22 cellular contexts compared by ENCODE assay signal in the genomic region with DNA sequence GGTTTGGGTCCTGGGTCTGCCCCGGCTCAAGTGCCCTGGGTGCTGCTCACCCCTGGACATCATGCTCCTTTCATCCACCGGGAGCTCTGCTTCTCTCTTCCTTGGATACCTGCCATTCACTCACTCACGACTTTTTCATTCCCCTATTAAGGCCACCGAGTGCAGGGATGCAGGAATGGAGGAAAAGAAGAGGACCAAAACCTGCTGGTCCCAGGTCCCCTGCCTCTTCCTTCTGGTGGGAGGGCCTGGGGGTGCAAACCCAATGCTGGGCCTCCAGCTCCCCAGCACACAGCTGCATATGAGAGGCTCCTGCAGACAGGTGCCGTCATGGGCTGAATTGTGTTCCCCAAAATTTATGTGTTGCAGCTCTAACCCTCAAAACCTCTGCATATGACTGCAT. TPM values are rescaled to one million over a fixed set of nuclear protein-coding genes. Genes with fewer than 3 reads are reported as not detected.
DNase-seq lines count a peak whose midpoint lies in the region; ATAC-seq, FAIRE-seq and TF ChIP-seq lines count a peak whose summit lies in the region.
"Had no signal": no experiment of that assay in that cellular context is flagged by ENCODE, and none has a peak within 500 bp of the region (broad histone marks: within the 10 kb centered on the region; RNA-seq: fewer than 3 reads in every experiment).

No MANE protein-coding gene starts in this region.

- H3K36me3 Mint-ChIP-seq in chondrocyte (ENCODE audit: low read depth), result peaks cover 3% of the 10 kb centered on the region

- H3K27ac Mint-ChIP-seq in chondrocyte (ENCODE audit: unreplicated experiment), result no peak overlapping the region
- H3K27ac Mint-ChIP-seq: CD4-positive, alpha-beta T cell had no signal

- H3K4me3 Mint-ChIP-seq in chondrocyte (ENCODE audit: unreplicated experiment), result no peak overlapping the region
- H3K4me3 Mint-ChIP-seq: CD4-positive, alpha-beta T cell had no signal

- peaks cover 0 to 5% (median 0%) of the 10 kb centered on the region in 7 donors for H3K27me3 ChIP-seq in spleen (replicated peaks in 1 of 7)
- H3K27me3 ChIP-seq in upper lobe of left lung, result no peaks in the 10 kb centered on the region

- peaks cover 13% of the 10 kb centered on the region for H3K9me3 Mint-ChIP-seq in chondrocyte (ENCODE audit: low read depth)
- H3K9me3 Mint-ChIP-seq: CD4-positive, alpha-beta T cell had no signal

- H3K27ac ChIP-seq in kidney (ENCODE audit: low read depth in 2 of 2, low read length in 2 of 2) (no peak overlapping the region), spleen (no peak overlapping the region), upper lobe of left lung (no peak overlapping the region)
- H3K27ac ChIP-seq: 22Rv1, A549, C4-2B had no signal

- ATAC-seq in Right ventricle myocardium superior (ENCODE audit: poor library complexity), result no peak
- no peak for ATAC-seq in GM19023 (IDR thresholded peaks at IDR 0.05; ENCODE audit: unreplicated experiment)
- no peak for ATAC-seq in upper lobe of left lung (ENCODE audit: low FRiP score in 2 of 2)
- ATAC-seq: A549 had no signal

- intact Hi-C loops in cardiac septum (cut with DNase I), result no loop called here
- intact Hi-C loops in Right ventricle myocardium superior (cut with DNase I), result no loop called here
- intact Hi-C loops in kidney (cut with DNase I), result no loop called here
- intact Hi-C loops in spleen (cut with DNase I; ENCODE audit: low total_unique reads), result no loop called here

- TF ChIP-seq CTCF in kidney (IDR thresholded peaks at IDR 0.05; ENCODE audit: borderline replicate concordance, extremely low read depth, insufficient read depth), result no peak
- TF ChIP-seq CTCF in spleen (IDR thresholded peaks at IDR 0.05 in 8 of 11, conservative IDR thresholded peaks at IDR 0.05 in 3 of 11), result no peak
- TF ChIP-seq CTCF in chondrocyte (IDR thresholded peaks at IDR 0.05), result no peak
- no peak for TF ChIP-seq CTCF in upper lobe of left lung (IDR thresholded peaks at IDR 0.05)

- FAIRE-seq in kidney (lab: Jason Lieb, UNC), result no peak
- FAIRE-seq: A549, D721Med, GM19239, H54, HTR-8/SVneo had no signal

- DNase-seq in cardiac septum (ENCODE audit: low spot score) (peak; percentile 41), Right ventricle myocardium superior (no peak), kidney (peak; percentile 26), spleen (peak; percentile 51), chondrocyte (ENCODE audit: low spot score) (no peak), upper lobe of left lung (no peak)
- DNase-seq: AML-193; Caco-2; CD4-positive, alpha-beta T cell; DMS153; DMS79; GDM1; HCEC 1CT; IMR-90 had no signal

- H3K36me3 ChIP-seq in kidney (ENCODE audit: control insufficient read depth in 1 of 2, insufficient read depth in 2 of 2, low read length in 2 of 2), result no peaks in the 10 kb centered on the region
- H3K36me3 ChIP-seq in spleen, result no peaks in the 10 kb centered on the region
- no peaks in the 10 kb centered on the region for H3K36me3 ChIP-seq in upper lobe of left lung

- H3K9me3 ChIP-seq in kidney (ENCODE audit: control insufficient read depth in 1 of 2, low read length in 2 of 2) (peaks cover 2 to 3% of the 10 kb centered on the region in 2 donors), spleen (peaks cover 0 to 19% (median 8%) of the 10 kb centered on the region in 8 donors), upper lobe of left lung (peaks cover 0 to 10% (median 6%) of the 10 kb centered on the region in 4 donors)

- TF ChIP-seq EP300 in upper lobe of left lung (IDR thresholded peaks at IDR 0.05), result no peak

- H3K4me1 Mint-ChIP-seq in chondrocyte (ENCODE audit: low read depth), result no peaks in the 10 kb centered on the region

- peaks cover 27% of the 10 kb centered on the region for H3K27me3 Mint-ChIP-seq in chondrocyte (ENCODE audit: low read depth)
- H3K27me3 Mint-ChIP-seq: CD4-positive, alpha-beta T cell had no signal

- H3K4me1 ChIP-seq in kidney (ENCODE audit: control insufficient read depth in 1 of 2, insufficient read depth in 1 of 2, low read depth in 1 of 2, low read length in 2 of 2) (no peaks in the 10 kb centered on the region), spleen (peaks cover 0 to under 1% (median 0%) of the 10 kb centered on the region in 6 donors), upper lobe of left lung (no peaks in the 10 kb centered on the region)
- H3K4me1 ChIP-seq: A549 had no signal

- 81 to 89% (median 87%) methylated on average over 5 of the region's 5 CpGs for WGBS in spleen, 5 donors
- WGBS in upper lobe of left lung, 2 donors, result 81 to 92% methylated on average over 5 of the region's 5 CpGs

- H3K4me3 ChIP-seq in kidney (ENCODE audit: low read length in 2 of 2) (no peak overlapping the region), spleen (no peak overlapping the region), upper lobe of left lung (no peak overlapping the region)
- H3K4me3 ChIP-seq: A549 had no signal

- TF ChIP-seq POLR2A in spleen (IDR thresholded peaks at IDR 0.05) (no peak), upper lobe of left lung (IDR thresholded peaks at IDR 0.05) (no peak)

- no peak overlapping the region for H3K9ac ChIP-seq in kidney (ENCODE audit: low read length in 2 of 2)

RNA-seq across cellular contexts. Expression of gene MYEOV, which starts 36.8 kb away (rescaled TPM):
- total RNA-seq in cardiac septum, result not detected
- total RNA-seq in Right ventricle myocardium superior, result not detected
- total RNA-seq in kidney, result 2.6 TPM
- not detected for polyA plus RNA-seq in kidney (ENCODE audit: insufficient read depth, low read depth, low replicate concordance)
- total RNA-seq in spleen, result 1 to 10 TPM in 2 of 7 donors, under 1 TPM in 3, not detected in 2; 0.36 to 1.4 (median 0.52) TPM
- under 1 TPM; 0.06 to 0.43 (median 0.12) TPM for polyA plus RNA-seq in spleen
- 0.87 TPM in 1 of 3 replicates, not detected in the others for total RNA-seq in chondrocyte
- under 1 TPM in 4 of 6 donors, not detected in 2; 0.30 to 0.98 (median 0.77) TPM for total RNA-seq in upper lobe of left lung
- total RNA-seq: CD4-positive, alpha-beta T cell had no signal

Comparison
In these comparisons a context has a peak if more than half of its experiments do, and no peak if none do; other contexts are left out.
1. DNase-seq: peak in cardiac septum (single experiment), kidney (single experiment) and spleen (single experiment); none in Right ventricle myocardium superior (single experiment), chondrocyte (single experiment) and upper lobe of left lung (0 of 2).